ENCODE assay signal across 29 cellular contexts in the genomic region with DNA sequence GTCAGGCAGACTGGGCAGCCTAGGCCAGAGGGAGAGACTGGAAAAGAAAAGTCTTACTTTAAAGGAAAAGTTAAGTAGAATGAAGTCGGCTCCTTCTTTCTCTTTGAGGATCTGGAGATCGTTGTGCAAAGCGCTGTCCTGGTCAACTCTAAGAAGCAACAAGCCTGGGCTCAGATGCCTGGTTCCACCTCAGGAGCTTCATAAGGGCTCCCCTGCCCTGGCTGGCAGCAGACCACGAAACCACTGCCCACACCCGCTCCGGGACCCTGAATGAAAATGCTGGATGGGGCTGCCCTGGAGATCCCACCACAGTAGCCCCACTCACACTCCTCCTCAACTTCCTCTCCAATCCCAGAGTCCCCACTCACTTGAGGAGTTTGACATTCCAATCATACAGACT. TPM values are rescaled to one million over a fixed set of nuclear protein-coding genes. Genes with fewer than 3 reads are reported as not detected.
"Had no signal": no experiment of that assay in that cellular context is flagged by ENCODE, and none has a peak within 500 bp of the region (broad histone marks: within the 10 kb centered on the region; RNA-seq: fewer than 3 reads in every experiment).

No MANE protein-coding gene starts in this region.

- ATAC-seq: heart right ventricle; left cardiac atrium; left lung; natural killer cell treated with Interleukin-12 subunit alpha and Interleukin-12 subunit beta and Interleukin-15 and Interleukin-18, amount 100 ng/mL, for 72 hours; stimulated activated naive CD8-positive, alpha-beta T cell treated with anti-CD3 and anti-CD28 coated beads, Interleukin-15, amount 100 ng/mL, for 72 hours had no signal

- H3K9me3 ChIP-seq: esophagus muscularis mucosa, heart right ventricle, left lung, mucosa of descending colon, neutrophil, prostate gland, right atrium auricular region, spleen, suprapubic skin, vagina had no signal

- H3K9me3 Mint-ChIP-seq: endodermal cell; mesothelial cell of epicardium; naive B cell; natural killer cell treated with Interleukin-12 subunit alpha and Interleukin-12 subunit beta and Interleukin-15 and Interleukin-18, amount 100 ng/mL, for 72 hours; neural crest cell; stimulated activated naive CD8-positive, alpha-beta T cell treated with anti-CD3 and anti-CD28 coated beads, Interleukin-15, amount 100 ng/mL, for 72 hours had no signal

- DNase-seq: effector CD8-positive, alpha-beta T cell; endodermal cell; foreskin melanocyte; glutamatergic neuron; heart right ventricle; hippocampal formation; left cardiac atrium; left lung; naive B cell; stimulated activated CD4-positive, alpha-beta T cell treated with anti-CD3 and anti-CD28 coated beads, Interleukin-4, amount 100 ng/mL, for 4 hours; stimulated activated naive CD4-positive, alpha-beta T cell; stimulated activated naive CD8-positive, alpha-beta T cell treated with anti-CD3 and anti-CD28 coated beads, Interleukin-15, amount 100 ng/mL, for 72 hours; trophoblast cell had no signal

- FAIRE-seq: colon, islet of Langerhans had no signal

- H3K79me2 ChIP-seq: parathyroid adenoma had no signal

- H3K27me3 Mint-ChIP-seq: naive B cell; natural killer cell treated with Interleukin-12 subunit alpha and Interleukin-12 subunit beta and Interleukin-15 and Interleukin-18, amount 100 ng/mL, for 72 hours; stimulated activated naive CD8-positive, alpha-beta T cell treated with anti-CD3 and anti-CD28 coated beads, Interleukin-15, amount 100 ng/mL, for 72 hours had no signal

- H2AFZ ChIP-seq: parathyroid adenoma had no signal

- H3K27me3 ChIP-seq: esophagus muscularis mucosa, heart right ventricle, left lung, neutrophil, right atrium auricular region, spleen, suprapubic skin, vagina had no signal

- H3K27ac ChIP-seq: heart right ventricle, left lung, neutrophil, parathyroid adenoma, prostate gland, right atrium auricular region, spleen, suprapubic skin, vagina had no signal

- H3K4me3 ChIP-seq: esophagus muscularis mucosa, heart right ventricle, left lung, mucosa of descending colon, prostate gland, right atrium auricular region, skin epidermis, spleen, suprapubic skin, vagina had no signal

- H3K4me3 Mint-ChIP-seq: endodermal cell; mesothelial cell of epicardium; naive B cell; natural killer cell treated with Interleukin-12 subunit alpha and Interleukin-12 subunit beta and Interleukin-15 and Interleukin-18, amount 100 ng/mL, for 72 hours; neural crest cell; stimulated activated naive CD8-positive, alpha-beta T cell treated with anti-CD3 and anti-CD28 coated beads, Interleukin-15, amount 100 ng/mL, for 72 hours had no signal

- H3K27ac Mint-ChIP-seq: endodermal cell; mesothelial cell of epicardium; naive B cell; natural killer cell treated with Interleukin-12 subunit alpha and Interleukin-12 subunit beta and Interleukin-15 and Interleukin-18, amount 100 ng/mL, for 72 hours; stimulated activated naive CD8-positive, alpha-beta T cell treated with anti-CD3 and anti-CD28 coated beads, Interleukin-15, amount 100 ng/mL, for 72 hours had no signal

- H3K9ac ChIP-seq: parathyroid adenoma had no signal

RNA-seq across cellular contexts. Expression of a gene that starts 15.5 kb away (rescaled TPM):
- total RNA-seq: natural killer cell treated with Interleukin-12 subunit alpha and Interleukin-12 subunit beta and Interleukin-15 and Interleukin-18, amount 100 ng/mL, for 72 hours had no signal

RNA-seq across cellular contexts. Expression of a gene that starts 50.0 kb away (rescaled TPM):
- total RNA-seq: endodermal cell; kidney epithelial cell; natural killer cell treated with Interleukin-12 subunit alpha and Interleukin-12 subunit beta and Interleukin-15 and Interleukin-18, amount 100 ng/mL, for 72 hours; neural crest cell had no signal
